29 cellular contexts compared by ENCODE assay signal in the genomic region with DNA sequence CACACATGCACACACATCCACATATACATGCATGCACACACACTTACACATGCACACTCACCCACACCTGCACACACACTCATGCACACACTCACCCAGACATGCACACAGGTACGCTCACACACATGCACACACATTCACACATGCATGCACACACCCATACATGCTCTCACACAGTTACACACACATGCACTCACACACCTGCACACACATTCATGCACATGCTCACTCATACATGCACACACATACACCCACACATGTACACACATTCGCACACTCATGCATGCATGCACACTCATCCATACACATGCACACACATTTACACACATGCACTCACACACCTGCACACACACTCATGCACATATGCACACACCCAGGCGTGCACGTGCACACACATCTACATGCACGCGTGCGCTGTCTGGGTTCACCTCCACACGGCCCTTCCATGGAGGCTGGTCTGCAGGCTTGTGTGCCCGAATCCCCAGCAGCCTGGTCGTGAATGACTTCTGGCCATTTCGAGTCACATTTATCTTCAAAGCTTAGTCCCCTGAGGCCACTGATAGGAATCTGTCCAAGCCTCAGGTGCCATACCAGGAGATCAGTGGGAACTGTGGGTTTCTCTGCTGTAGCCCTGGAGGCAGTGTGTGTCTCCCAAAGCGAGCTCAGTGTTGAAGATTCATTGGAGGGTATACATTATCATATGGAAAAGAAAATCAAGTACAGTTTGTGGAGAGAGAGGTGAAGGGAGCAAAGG.
"Had no signal": no experiment of that assay in that cellular context is flagged by ENCODE, and none has a peak within 500 bp of the region (broad histone marks: within the 10 kb centered on the region; RNA-seq: fewer than 3 reads in every experiment).

No MANE protein-coding gene starts in this region.

- H3K27me3 Mint-ChIP-seq: activated CD4-positive, alpha-beta T cell treated with anti-CD3 and anti-CD28 coated beads, Interleukin-2, amount 10 ng/mL, durations not matched to agents 24 days and 14 days; activated CD8-positive, alpha-beta T cell treated with anti-CD3 and anti-CD28 coated beads for 36 hours; activated naive CD4-positive, alpha-beta T cell treated with anti-CD3 and anti-CD28 coated beads, Interleukin-2, amount 50 U/mL, for 24 hours; activated T-helper 17 cell treated with anti-CD3 and anti-CD28 coated beads, Interleukin-2, amount 50 U/mL, for 72 hours had no signal

- H3K4me3 Mint-ChIP-seq: activated CD4-positive, alpha-beta T cell treated with anti-CD3 and anti-CD28 coated beads, Interleukin-2, amount 10 ng/mL, durations not matched to agents 24 days and 14 days; activated CD8-positive, alpha-beta T cell treated with anti-CD3 and anti-CD28 coated beads for 36 hours; activated naive CD4-positive, alpha-beta T cell treated with anti-CD3 and anti-CD28 coated beads, Interleukin-2, amount 50 U/mL, for 24 hours; activated T-cell treated with anti-CD3 and anti-CD28 coated beads, Interleukin-2, amount 50 U/mL, for 72 hours; activated T-helper 17 cell treated with anti-CD3 and anti-CD28 coated beads, Interleukin-2, amount 50 U/mL, for 72 hours had no signal

- H3K9me3 ChIP-seq: adrenal gland, body of pancreas, SJCRH30 had no signal

- H3K9ac ChIP-seq: KMS-11 had no signal

- H3K27ac ChIP-seq: adrenal gland, body of pancreas, KMS-11, SJCRH30, SK-N-MC had no signal

- H3K4me1 Mint-ChIP-seq: activated CD4-positive, alpha-beta T cell treated with anti-CD3 and anti-CD28 coated beads, Interleukin-2, amount 10 ng/mL, durations not matched to agents 24 days and 14 days; activated naive CD4-positive, alpha-beta T cell treated with anti-CD3 and anti-CD28 coated beads, Interleukin-2, amount 50 U/mL, for 24 hours; activated T-helper 17 cell treated with anti-CD3 and anti-CD28 coated beads, Interleukin-2, amount 50 U/mL, for 72 hours had no signal

- H3K4me3 ChIP-seq: adrenal gland, body of pancreas, SJCRH30, SK-N-MC had no signal

- H3K27ac Mint-ChIP-seq: activated CD4-positive, alpha-beta T cell treated with anti-CD3 and anti-CD28 coated beads, Interleukin-2, amount 10 ng/mL, durations not matched to agents 24 days and 14 days; activated CD8-positive, alpha-beta T cell treated with anti-CD3 and anti-CD28 coated beads for 36 hours; activated naive CD4-positive, alpha-beta T cell treated with anti-CD3 and anti-CD28 coated beads, Interleukin-2, amount 50 U/mL, for 24 hours; activated T-cell treated with anti-CD3 and anti-CD28 coated beads, Interleukin-2, amount 50 U/mL, for 72 hours; activated T-helper 17 cell treated with anti-CD3 and anti-CD28 coated beads, Interleukin-2, amount 50 U/mL, for 72 hours had no signal

- DNase-seq: activated CD4-positive, alpha-beta T cell treated with anti-CD3 and anti-CD28 coated beads, Interleukin-2, amount 10 ng/mL, durations not matched to agents 24 days and 14 days; activated CD4-positive, alpha-beta T cell treated with anti-CD3 and anti-CD28 coated beads, Interleukin-2, amount 50 U/mL, for 4 hours; activated CD8-positive, alpha-beta T cell treated with anti-CD3 and anti-CD28 coated beads for 36 hours; activated effector memory CD4-positive, alpha-beta T cell treated with anti-CD3 and anti-CD28 coated beads, Interleukin-2, amount 50 U/mL, for 16 hours; activated naive CD4-positive, alpha-beta T cell; activated T-cell treated with anti-CD3 and anti-CD28 coated beads, Interleukin-2, amount 50 U/mL, for 1 hour; activated T-cell treated with anti-CD3 and anti-CD28 coated beads, Interleukin-2, amount 50 U/mL, for 72 hours; adrenal gland; body of pancreas; central memory CD4-positive, alpha-beta T cell; MM.1S; MV-4-11; NCI-H1092; NCI-H1436 treated with DMSO at 0.1 percent for 48 hours; NCI-H1694 treated with DMSO at 0.1 percent for 48 hours; NCI-H2029; NCI-H2107; NCI-H2171; NCI-H510A; NCI-H526; SHP77 had no signal

- H3K27me3 ChIP-seq: adrenal gland, body of pancreas, SJCRH30 had no signal

- H3K4me1 ChIP-seq: adrenal gland had no signal

- H3K9me3 Mint-ChIP-seq: activated naive CD4-positive, alpha-beta T cell treated with anti-CD3 and anti-CD28 coated beads, Interleukin-2, amount 50 U/mL, for 24 hours had no signal

- H3K36me3 Mint-ChIP-seq: activated naive CD4-positive, alpha-beta T cell treated with anti-CD3 and anti-CD28 coated beads, Interleukin-2, amount 50 U/mL, for 24 hours had no signal

- ATAC-seq: activated CD8-positive, alpha-beta T cell treated with anti-CD3 and anti-CD28 coated beads for 36 hours; activated T-cell treated with anti-CD3 and anti-CD28 coated beads, Interleukin-2, amount 50 U/mL, for 72 hours; activated T-helper 17 cell treated with anti-CD3 and anti-CD28 coated beads, Interleukin-2, amount 50 U/mL, for 72 hours; body of pancreas; Panc1 had no signal

- H3K4me2 ChIP-seq: KMS-11 had no signal

- FAIRE-seq: astrocyte, TTC549 had no signal
